ENCODE assay signal across 8 cellular contexts in the genomic region with DNA sequence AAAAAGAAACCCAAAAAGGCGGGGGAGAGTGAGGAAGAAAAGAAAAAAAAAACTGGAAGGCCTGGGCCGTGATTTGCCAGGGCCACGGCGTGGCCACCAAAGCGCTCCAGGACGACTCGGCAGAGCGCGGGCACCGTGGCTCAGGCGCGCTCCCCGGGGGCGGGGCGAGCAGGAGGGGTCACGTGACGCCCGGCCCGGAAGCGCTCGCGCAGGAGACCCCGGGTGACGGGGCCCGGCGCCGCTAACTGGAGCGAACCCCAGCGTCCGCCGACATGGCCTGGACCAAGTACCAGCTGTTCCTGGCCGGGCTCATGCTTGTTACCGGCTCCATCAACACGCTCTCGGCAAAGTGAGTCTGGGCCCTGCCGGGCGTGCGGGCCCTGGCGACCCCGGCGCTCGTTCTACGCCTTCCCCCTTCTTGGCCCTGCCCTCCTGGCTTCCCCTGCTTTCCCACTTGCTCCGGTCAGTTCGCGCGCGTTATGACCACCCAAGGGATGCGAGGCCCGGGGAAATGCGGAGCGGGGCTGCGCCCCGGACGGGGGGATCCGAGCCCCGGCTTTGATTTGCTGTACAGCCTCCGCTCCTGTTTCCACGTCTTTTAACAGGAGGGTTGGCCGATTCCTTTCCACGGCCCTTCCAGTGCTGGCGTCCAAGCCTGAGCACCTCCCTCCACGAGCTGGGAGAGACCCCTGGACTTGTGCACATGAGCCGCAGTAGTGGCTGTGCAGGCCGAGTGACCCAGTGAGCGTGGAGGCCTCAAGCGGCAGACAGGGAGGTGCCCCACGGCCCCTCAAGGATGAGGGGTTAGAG. TPM values are rescaled to one million over a fixed set of nuclear protein-coding genes. Genes with fewer than 3 reads are reported as not detected.
DNase-seq lines count a peak whose midpoint lies in the region; ATAC-seq and TF ChIP-seq lines count a peak whose summit lies in the region.

A gene with protein sequence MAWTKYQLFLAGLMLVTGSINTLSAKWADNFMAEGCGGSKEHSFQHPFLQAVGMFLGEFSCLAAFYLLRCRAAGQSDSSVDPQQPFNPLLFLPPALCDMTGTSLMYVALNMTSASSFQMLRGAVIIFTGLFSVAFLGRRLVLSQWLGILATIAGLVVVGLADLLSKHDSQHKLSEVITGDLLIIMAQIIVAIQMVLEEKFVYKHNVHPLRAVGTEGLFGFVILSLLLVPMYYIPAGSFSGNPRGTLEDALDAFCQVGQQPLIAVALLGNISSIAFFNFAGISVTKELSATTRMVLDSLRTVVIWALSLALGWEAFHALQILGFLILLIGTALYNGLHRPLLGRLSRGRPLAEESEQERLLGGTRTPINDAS (plus strand): TSS at position 207 of the 810 bp plus-strand sequence. CDS start 66 bp downstream, at position 273.

- no peaks in the 10 kb centered on the region for H3K36me3 ChIP-seq in stomach

- no peak for TF ChIP-seq EP300 in stomach (IDR thresholded peaks at IDR 0.05)

- peak within 1 kb of the TSS; percentile 94 for H3K27ac Mint-ChIP-seq in neural crest cell (ENCODE audit: unreplicated experiment)

- WGBS in stomach, 5 donors, result 0 to 1% (median 1%) methylated on average over 50 to 68 of the region's 68 CpGs

- CTCF ChIA-PET in RWPE1 (lab: Yijun Ruan, JAX), result interaction anchor here (0.6 kb wide), 1 partner anchor 187 kb away, joined by 3 read pairs; no protein-coding TSS in a partner anchor

- no peaks in the 10 kb centered on the region for H3K36me3 Mint-ChIP-seq in neural crest cell (ENCODE audit: low read depth)

- peaks cover 26% of the 10 kb centered on the region for H3K4me1 Mint-ChIP-seq in neural crest cell

- no peaks in the 10 kb centered on the region for H3K27me3 ChIP-seq in stomach

- H3K4me1 ChIP-seq in stomach, result peaks cover 14 to 57% (median 51%) of the 10 kb centered on the region in 4 donors

- no peaks in the 10 kb centered on the region for H3K9me3 ChIP-seq in stomach

- peak in 1 of 4 donors; percentile 48 for TF ChIP-seq POLR2A in stomach (IDR thresholded peaks at IDR 0.05)

- intact Hi-C loops in stomach (cut with DNase I; ENCODE audit: low total_unique reads), result no loop called here

- no peaks in the 10 kb centered on the region for H3K9me3 Mint-ChIP-seq in neural crest cell

- peak; percentile 84 for ATAC-seq in GM21515 (IDR thresholded peaks at IDR 0.05; ENCODE audit: unreplicated experiment)

- peak; percentile 16 for DNase-seq in DMS153 (lab: John Stamatoyannopoulos, UW)
- DNase-seq in Jurkat, Clone E6-1 (ENCODE audit: low read depth, low spot score), result peak; percentile 51
- DNase-seq in RWPE1 (ENCODE audit: low spot score), result peak; percentile 68
- peak; percentile 74 for DNase-seq in activated gamma-delta T cell treated with anti-CD3 and anti-CD28 coated beads, Interleukin-2, amount 50 U/mL, for 16 hours (ENCODE audit: low read depth)
- DNase-seq in foreskin fibroblast, result peak; percentile 79 to 95
- peak; percentile 71 for DNase-seq in neural crest cell (ENCODE audit: low read depth, low spot score)
- DNase-seq in stomach, result peak; percentile 85

- no peaks in the 10 kb centered on the region for H3K27me3 Mint-ChIP-seq in neural crest cell (ENCODE audit: low read depth)

- H3K27ac ChIP-seq in RWPE1 (peak within 1 kb of the TSS; percentile 97), stomach (peak within 1 kb of the TSS; percentile 90 to 94 (median 92))

- peak within 1 kb of the TSS; percentile 91 for H3K4me3 ChIP-seq in Jurkat, Clone E6-1 (ENCODE audit: low read length)
- H3K4me3 ChIP-seq in foreskin fibroblast (ENCODE audit: low read depth in 1 of 2, low read length in 2 of 2) (peak within 1 kb of the TSS; percentile 72 to 86), stomach (peak within 1 kb of the TSS; percentile 78 to 92 (median 88))

- H3K4me3 Mint-ChIP-seq in neural crest cell, result peak within 1 kb of the TSS; percentile 92

- POLR2A ChIA-PET in RWPE1 (lab: Yijun Ruan, JAX; ENCODE audit: low non-redundant PET), result interaction anchor here (0.7 kb wide), 1 partner anchor 12 kb away, joined by 3 read pairs; no protein-coding TSS in a partner anchor

- TF ChIP-seq CTCF in RWPE1 (conservative IDR thresholded peaks at IDR 0.05; ENCODE audit: low read depth), result no peak
- no peak for TF ChIP-seq CTCF in foreskin fibroblast (IDR thresholded peaks at IDR 0.05; ENCODE audit: low read depth, low read length)
- no peak for TF ChIP-seq CTCF in neural crest cell (conservative IDR thresholded peaks at IDR 0.05)
- no peak for TF ChIP-seq CTCF in stomach (IDR thresholded peaks at IDR 0.05)

RNA-seq across cellular contexts. Expression of the gene that starts here (rescaled TPM):
- 5.1 TPM for polyA plus RNA-seq in Jurkat, Clone E6-1 (2012; ENCODE audit: insufficient read depth, insufficient read length)
- total RNA-seq in neural crest cell (28.9 and 30.6 TPM in 2 replicates), stomach (10 to 100 TPM; 12.8 to 40.9 (median 14.7) TPM)
- polyA plus RNA-seq in stomach, result 10 to 100 TPM in 1 of 3 donors, 1 to 10 TPM in 2; 4.9 to 10.5 (median 8.6) TPM

Comparison
In these comparisons a context has a peak if more than half of its experiments do, and no peak if none do; other contexts are left out.
1. Peak in every context shown above with its lines: DNase-seq, ATAC-seq, H3K4me3 ChIP-seq and H3K27ac ChIP-seq.
2. DNase-seq: peak in every context shown above with its lines; median percentile 87 in foreskin fibroblast; 85 in stomach; 74 in activated gamma-delta T cell treated with anti-CD3 and anti-CD28 coated beads, Interleukin-2, amount 50 U/mL, for 16 hours; 71 in neural crest cell; 68 in RWPE1; 51 in Jurkat, Clone E6-1; 16 in DMS153.